Comparison of ENCODE assay signal across 8 cellular contexts in genomic region chr14:77980475-77981321, GRCh38.
DNase-seq lines count a peak whose midpoint lies in the region; ATAC-seq, FAIRE-seq and TF ChIP-seq lines count a peak whose summit lies in the region.

No MANE protein-coding gene starts in this region.

- H3K4me1 Mint-ChIP-seq in astrocyte (ENCODE audit: low read depth, unreplicated experiment) (peaks cover 16% of the 10 kb centered on the region), immature natural killer cell (peaks cover 0 to 7% of the 10 kb centered on the region in 2 donors)

- H3K36me3 ChIP-seq in astrocyte (ENCODE audit: insufficient read depth, low read length) (no peaks in the 10 kb centered on the region), spleen (no peaks in the 10 kb centered on the region)

- in situ Hi-C loops in ACHN (cut with HindIII; ENCODE audit: low pct_ligation_motif_present, low pct_unique_long_range_greater_than_20kb, low sequenced_read_pairs), result no loop called here

- H3K27me3 ChIP-seq in astrocyte (ENCODE audit: insufficient read depth, low read length), result peaks cover 42% of the 10 kb centered on the region
- H3K27me3 ChIP-seq in spleen (replicated peaks in 1 of 7), result peaks cover 0 to 42% (median 19%) of the 10 kb centered on the region in 7 donors

- H3K4me3 ChIP-seq in astrocyte (ENCODE audit: insufficient read depth, low read depth, low read length) (peak overlapping the region; percentile 34), spleen (peak overlapping the region in 6 of 8 donors; percentile 15 to 62 (median 22))

- H3K27me3 Mint-ChIP-seq in astrocyte (ENCODE audit: low read depth, unreplicated experiment), result peaks cover 28% of the 10 kb centered on the region
- peaks cover 4 to 6% (median 5%) of the 10 kb centered on the region in 3 donors for H3K27me3 Mint-ChIP-seq in immature natural killer cell (ENCODE audit: low read depth in 3 of 3)

- peak overlapping the region; percentile 65 for H2AFZ ChIP-seq in astrocyte (ENCODE audit: low read depth, low read length)

- H3K27ac ChIP-seq in astrocyte (ENCODE audit: low read depth, low read length) (no peak overlapping the region), spleen (no peak overlapping the region)

- no peak overlapping the region for H3K9ac ChIP-seq in astrocyte (ENCODE audit: low read length)

- FAIRE-seq in astrocyte (lab: Jason Lieb, UNC), result no peak

- H3K9me3 Mint-ChIP-seq in astrocyte (ENCODE audit: unreplicated experiment), result peaks cover 6% of the 10 kb centered on the region
- H3K9me3 Mint-ChIP-seq in immature natural killer cell, result peaks cover 0 to 4% (median 0%) of the 10 kb centered on the region in 6 donors

- H3K36me3 Mint-ChIP-seq in astrocyte (ENCODE audit: low read depth, unreplicated experiment) (no peaks in the 10 kb centered on the region), immature natural killer cell (no peaks in the 10 kb centered on the region)

- H3K27ac Mint-ChIP-seq in astrocyte (ENCODE audit: unreplicated experiment), result no peak overlapping the region
- no peak overlapping the region for H3K27ac Mint-ChIP-seq in immature natural killer cell

- ATAC-seq in GM18520 (IDR thresholded peaks at IDR 0.05; ENCODE audit: unreplicated experiment), result no peak

- H3K4me1 ChIP-seq in astrocyte (ENCODE audit: insufficient read depth, low read length), result peaks cover 9% of the 10 kb centered on the region
- peaks cover 0 to 13% (median 6%) of the 10 kb centered on the region in 6 donors for H3K4me1 ChIP-seq in spleen

- no peaks in the 10 kb centered on the region for H3K79me2 ChIP-seq in astrocyte (ENCODE audit: insufficient read depth, low read length)

- H3K4me3 Mint-ChIP-seq in astrocyte (ENCODE audit: unreplicated experiment) (peak overlapping the region; percentile 61), immature natural killer cell (peak overlapping the region in 3 of 5 donors; percentile 22 to 69 (median 44))

- no peak for TF ChIP-seq POLR2A in spleen (IDR thresholded peaks at IDR 0.05)

- no peak for TF ChIP-seq CTCF in astrocyte (IDR thresholded peaks at IDR 0.05; ENCODE audit: insufficient read depth, low read depth, low read length)
- TF ChIP-seq CTCF in spleen (IDR thresholded peaks at IDR 0.05 in 8 of 11, conservative IDR thresholded peaks at IDR 0.05 in 3 of 11), result no peak

- DNase-seq in NCI-H146 (lab: John Stamatoyannopoulos, UW), result peak; percentile 92
- no peak for DNase-seq in astrocyte (ENCODE audit: low read depth)
- no peak for DNase-seq in immature natural killer cell
- DNase-seq in spleen, result no peak
- DNase-seq in SHP77 treated with DMSO at 0.1 percent for 48 hours (lab: John Stamatoyannopoulos, UW), result no peak
- DNase-seq in ACHN, result no peak
- no peak for DNase-seq in dermis blood vessel endothelial cell

- 8 to 19% (median 10%) methylated on average over 17 to 45 of the region's 45 CpGs for WGBS in spleen, 5 donors

- H4K20me1 ChIP-seq in astrocyte (ENCODE audit: insufficient read depth, low read length), result no peaks in the 10 kb centered on the region

- intact Hi-C loops in spleen (cut with DNase I; ENCODE audit: low total_unique reads), result no loop called here

- H3K9me3 ChIP-seq in astrocyte (ENCODE audit: insufficient read depth, low read depth, low read length), result no peaks in the 10 kb centered on the region
- H3K9me3 ChIP-seq in spleen, result no peaks in the 10 kb centered on the region

- H3K4me2 ChIP-seq in astrocyte (ENCODE audit: low read length), result peak overlapping the region; percentile 78
